ENCODE assay signal across 1 cellular context in the genomic region with DNA sequence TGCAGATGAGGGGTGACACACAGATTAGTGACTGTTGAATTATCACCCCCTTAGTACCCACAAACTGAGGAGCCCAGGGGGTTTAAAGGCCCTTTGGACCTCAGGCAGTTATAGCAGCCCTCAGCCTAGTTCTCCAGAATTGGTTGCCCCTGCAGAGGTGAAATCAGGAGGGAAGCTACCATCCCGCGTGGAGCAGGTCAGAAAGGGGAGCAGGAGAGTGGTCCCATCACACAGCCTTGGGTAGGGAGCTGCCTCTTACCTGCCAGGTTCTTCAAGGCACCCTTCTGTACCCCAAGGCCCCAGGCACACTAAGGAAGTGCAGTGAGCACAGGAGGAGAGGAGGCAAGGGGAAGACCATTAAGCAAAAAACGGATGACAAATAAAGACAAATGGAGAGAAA.
TF ChIP-seq lines count a peak whose summit lies in the region.

No MANE protein-coding gene starts in this region.

TF ChIP-seq in GM23338, 12 proteins besides CTCF, POLR2A, EP300 and RAD21:
- no peak for TF ChIP-seq ZNF331 (CRISPR knock-in tag; IDR thresholded peaks at IDR 0.05; ENCODE audit: low read depth)
- no peak for TF ChIP-seq EZH2phosphoT487 (IDR thresholded peaks at IDR 0.05; ENCODE audit: unreplicated experiment)
- no peak for TF ChIP-seq NANOG (IDR thresholded peaks at IDR 0.05; ENCODE audit: borderline replicate concordance)
- no peak for TF ChIP-seq ZNF114 (CRISPR knock-in tag; IDR thresholded peaks at IDR 0.05)
- TF ChIP-seq REST (IDR thresholded peaks at IDR 0.05; ENCODE audit: unreplicated experiment), result no peak
- TF ChIP-seq JUNB (IDR thresholded peaks at IDR 0.05; ENCODE audit: unreplicated experiment), result no peak
- no peak for TF ChIP-seq ZNF462 (CRISPR knock-in tag; IDR thresholded peaks at IDR 0.05)
- TF ChIP-seq STAT1 (IDR thresholded peaks at IDR 0.05; ENCODE audit: unreplicated experiment), result no peak
- TF ChIP-seq POLR2AphosphoS5 (IDR thresholded peaks at IDR 0.05; ENCODE audit: low read depth), result no peak
- no peak for TF ChIP-seq CREB1 (CRISPR knock-in tag; IDR thresholded peaks at IDR 0.05; ENCODE audit: low read depth)
- TF ChIP-seq, protein P1, sequence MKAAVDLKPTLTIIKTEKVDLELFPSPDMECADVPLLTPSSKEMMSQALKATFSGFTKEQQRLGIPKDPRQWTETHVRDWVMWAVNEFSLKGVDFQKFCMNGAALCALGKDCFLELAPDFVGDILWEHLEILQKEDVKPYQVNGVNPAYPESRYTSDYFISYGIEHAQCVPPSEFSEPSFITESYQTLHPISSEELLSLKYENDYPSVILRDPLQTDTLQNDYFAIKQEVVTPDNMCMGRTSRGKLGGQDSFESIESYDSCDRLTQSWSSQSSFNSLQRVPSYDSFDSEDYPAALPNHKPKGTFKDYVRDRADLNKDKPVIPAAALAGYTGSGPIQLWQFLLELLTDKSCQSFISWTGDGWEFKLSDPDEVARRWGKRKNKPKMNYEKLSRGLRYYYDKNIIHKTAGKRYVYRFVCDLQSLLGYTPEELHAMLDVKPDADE (IDR thresholded peaks at IDR 0.05), result no peak
- TF ChIP-seq EZH2 (IDR thresholded peaks at IDR 0.05; ENCODE audit: low read depth, unreplicated experiment), result no peak
